ENCODE assay signal across 8 cellular contexts in genomic region chr13:39144941-39145533, GRCh38.
DNase-seq lines count a peak whose midpoint lies in the region; ATAC-seq lines count a peak whose summit lies in the region.

No MANE protein-coding gene starts in this region.

- ATAC-seq in HG03442 (IDR thresholded peaks at IDR 0.05; ENCODE audit: unreplicated experiment) (peak; percentile 55), esophagus mucosa (peak; percentile 58), GM21576 (IDR thresholded peaks at IDR 0.05; ENCODE audit: unreplicated experiment) (no peak), HG03045 (IDR thresholded peaks at IDR 0.05; ENCODE audit: unreplicated experiment) (no peak)

- DNase-seq in NCI-H146 (lab: John Stamatoyannopoulos, UW) (peak; percentile 28), NCI-H146 treated with DMSO at 0.1 percent for 48 hours (lab: John Stamatoyannopoulos, UW; ENCODE audit: unreplicated experiment) (no peak), SKM-1 treated with dmso at 0.1 percent for 144 hours (lab: John Stamatoyannopoulos, UW; ENCODE audit: unreplicated experiment) (peak; percentile 49), mucosa of gallbladder (ENCODE audit: low spot score) (peak; percentile 68)

Comparison
In these comparisons a context has a peak if more than half of its experiments do, and no peak if none do; other contexts are left out.
1. ATAC-seq: peak in HG03442 (single experiment) and esophagus mucosa (single experiment); none in GM21576 (single experiment) and HG03045 (single experiment).